In genomic region chr13:102392810-102393209, GRCh38 we compare ENCODE assay signal across 15 cellular contexts. TPM values are rescaled to one million over a fixed set of nuclear protein-coding genes. Genes with fewer than 3 reads are reported as not detected.
A peak's percentile ranks its signal among the peaks of the same experiment; 100 is the strongest.
DNase-seq lines count a peak whose midpoint lies in the region; ATAC-seq, FAIRE-seq and TF ChIP-seq lines count a peak whose summit lies in the region.
"Had no signal": no experiment of that assay in that cellular context is flagged by ENCODE, and none has a peak within 500 bp of the region (broad histone marks: within the 10 kb centered on the region; RNA-seq: fewer than 3 reads in every experiment).

No MANE protein-coding gene starts in this region.

- DNase-seq in CD4-positive, alpha-beta T cell = no peak
- no peak for DNase-seq in GM12892 (ENCODE audit: insufficient read length)
- no peak for DNase-seq in activated naive CD4-positive, alpha-beta T cell treated with anti-CD3 and anti-CD28 coated beads, Interleukin-2, amount 10 ng/mL, durations not matched to agents 7 days and 5 days
- no peak for DNase-seq in naive thymus-derived CD8-positive, alpha-beta T cell
- no peak for DNase-seq in T1000 (lab: John Stamatoyannopoulos, UW)
- no peak for DNase-seq in foreskin melanocyte
- no peak for DNase-seq in suprapubic skin (ENCODE audit: low spot score in 2 of 2)
- DNase-seq: activated gamma-delta T cell, C1 segment of cervical spinal cord, NCI-H1048, NCI-H2171 treated with DMSO at 0.1 percent for 48 hours had no signal

- POLR2A ChIA-PET in CD4-positive, alpha-beta T cell (lab: Charles Lee) = no interaction called here
- POLR2A ChIA-PET in naive thymus-derived CD8-positive, alpha-beta T cell (lab: Charles Lee) = interaction anchor here (3.5 kb wide), 1 partner anchor 453 kb away, joined by 13 read pairs; the partner anchor contains the start of gene ERCC5

- TF ChIP-seq EP300 in suprapubic skin (IDR thresholded peaks at IDR 0.05) = no peak

- TF ChIP-seq CTCF in CD4-positive, alpha-beta T cell (IDR thresholded peaks at IDR 0.05) = no peak
- no peak for TF ChIP-seq CTCF in suprapubic skin (IDR thresholded peaks at IDR 0.05)

- peaks cover 17% of the 10 kb centered on the region for H3K4me1 Mint-ChIP-seq in CD4-positive, alpha-beta T cell (ENCODE audit: low read depth)
- H3K4me1 Mint-ChIP-seq in activated naive CD4-positive, alpha-beta T cell treated with anti-CD3 and anti-CD28 coated beads, Interleukin-2, amount 10 ng/mL, durations not matched to agents 7 days and 5 days = peaks cover 25% of the 10 kb centered on the region
- peaks cover 6 to 17% (median 13%) of the 10 kb centered on the region in 4 donors for H3K4me1 Mint-ChIP-seq in naive thymus-derived CD8-positive, alpha-beta T cell

- CTCF ChIA-PET in CD4-positive, alpha-beta T cell (lab: Charles Lee) = no interaction called here
- CTCF ChIA-PET in activated naive CD4-positive, alpha-beta T cell treated with anti-CD3 and anti-CD28 coated beads, Interleukin-2, amount 10 ng/mL, durations not matched to agents 7 days and 5 days (lab: Charles Lee) = no interaction called here

- no peaks in the 10 kb centered on the region for H3K36me3 ChIP-seq in suprapubic skin
- H3K36me3 ChIP-seq: gastroesophageal sphincter had no signal

- no peaks in the 10 kb centered on the region for H3K27me3 ChIP-seq in CD4-positive, alpha-beta T cell (ENCODE audit: control insufficient read depth, insufficient read depth, low read length)
- no peaks in the 10 kb centered on the region for H3K27me3 ChIP-seq in suprapubic skin
- H3K27me3 ChIP-seq: gastroesophageal sphincter had no signal

- H3K4me1 ChIP-seq in suprapubic skin = peaks cover 16% of the 10 kb centered on the region

- peak overlapping the region; percentile 95 for H3K4me3 Mint-ChIP-seq in CD4-positive, alpha-beta T cell
- H3K4me3 Mint-ChIP-seq in activated naive CD4-positive, alpha-beta T cell treated with anti-CD3 and anti-CD28 coated beads, Interleukin-2, amount 10 ng/mL, durations not matched to agents 7 days and 5 days = peak overlapping the region; percentile 19
- H3K4me3 Mint-ChIP-seq in naive thymus-derived CD8-positive, alpha-beta T cell = peak overlapping the region in 5 of 10 donors; percentile 7 to 91 (median 27)

- peak overlapping the region; percentile 77 for H3K27ac Mint-ChIP-seq in CD4-positive, alpha-beta T cell
- H3K27ac Mint-ChIP-seq in activated naive CD4-positive, alpha-beta T cell treated with anti-CD3 and anti-CD28 coated beads, Interleukin-2, amount 10 ng/mL, durations not matched to agents 7 days and 5 days = no peak overlapping the region
- H3K27ac Mint-ChIP-seq in naive thymus-derived CD8-positive, alpha-beta T cell = peak overlapping the region in 6 of 10 donors; percentile 16 to 94 (median 82)

- H3K36me3 Mint-ChIP-seq in CD4-positive, alpha-beta T cell (ENCODE audit: low read depth) = no peaks in the 10 kb centered on the region
- peaks cover 1% of the 10 kb centered on the region for H3K36me3 Mint-ChIP-seq in activated naive CD4-positive, alpha-beta T cell treated with anti-CD3 and anti-CD28 coated beads, Interleukin-2, amount 10 ng/mL, durations not matched to agents 7 days and 5 days
- peaks cover 0 to 3% (median 0%) of the 10 kb centered on the region in 3 donors for H3K36me3 Mint-ChIP-seq in naive thymus-derived CD8-positive, alpha-beta T cell

- no peaks in the 10 kb centered on the region for H3K9me3 Mint-ChIP-seq in CD4-positive, alpha-beta T cell
- no peaks in the 10 kb centered on the region for H3K9me3 Mint-ChIP-seq in activated naive CD4-positive, alpha-beta T cell treated with anti-CD3 and anti-CD28 coated beads, Interleukin-2, amount 10 ng/mL, durations not matched to agents 7 days and 5 days
- no peaks in the 10 kb centered on the region for H3K9me3 Mint-ChIP-seq in naive thymus-derived CD8-positive, alpha-beta T cell

- TF ChIP-seq POLR2A in GM12892 (IDR thresholded peaks at IDR 0.05; ENCODE audit: low read depth, low read length) (no peak), suprapubic skin (IDR thresholded peaks at IDR 0.05) (no peak)

- no peak overlapping the region for H3K4me3 ChIP-seq in suprapubic skin

- intact Hi-C loops in CD4-positive, alpha-beta T cell (cut with DNase I, micrococcal nuclease) = loop anchor here (5.0 to 10.0 kb wide), 4 partner anchors 379 to 1798 kb away; partner anchors contain the start of genes ERCC5 (in 1 of the 2), TEX30 (in 1 of the 2) and TMTC4 (in 1 of the 2)

- no peak overlapping the region for H3K27ac ChIP-seq in CD4-positive, alpha-beta T cell (ENCODE audit: low read depth, low read length)
- H3K27ac ChIP-seq in suprapubic skin = no peak overlapping the region

- FAIRE-seq in GM12892 (lab: Jason Lieb, UNC) = peak; percentile 48
- FAIRE-seq: endometrium, G401.6, GM19239 had no signal

- ATAC-seq in CD4-positive, alpha-beta T cell (ENCODE audit: poor library complexity) = no peak
- no peak for ATAC-seq in naive thymus-derived CD8-positive, alpha-beta T cell
- ATAC-seq: gastroesophageal sphincter had no signal

- WGBS in suprapubic skin = 83% methylated on average over 5 of the region's 5 CpGs

- H3K9me3 ChIP-seq in CD4-positive, alpha-beta T cell (ENCODE audit: control insufficient read depth, low read length) = no peaks in the 10 kb centered on the region
- H3K9me3 ChIP-seq in suprapubic skin = no peaks in the 10 kb centered on the region
- H3K9me3 ChIP-seq: gastroesophageal sphincter had no signal

- H3K27me3 Mint-ChIP-seq in CD4-positive, alpha-beta T cell = peaks cover 22% of the 10 kb centered on the region
- H3K27me3 Mint-ChIP-seq in activated naive CD4-positive, alpha-beta T cell treated with anti-CD3 and anti-CD28 coated beads, Interleukin-2, amount 10 ng/mL, durations not matched to agents 7 days and 5 days = peaks cover 30% of the 10 kb centered on the region
- peaks cover 8 to 24% (median 10%) of the 10 kb centered on the region in 5 donors for H3K27me3 Mint-ChIP-seq in naive thymus-derived CD8-positive, alpha-beta T cell

RNA-seq across cellular contexts. Expression of gene FGF14, which starts 9.0 kb away (rescaled TPM):
- total RNA-seq in CD4-positive, alpha-beta T cell = not detected
- polyA plus RNA-seq in GM12892 (2012; ENCODE audit: missing spikeins) = not detected
- total RNA-seq in naive thymus-derived CD8-positive, alpha-beta T cell = not detected
- polyA plus RNA-seq in naive thymus-derived CD8-positive, alpha-beta T cell = not detected
- total RNA-seq in suprapubic skin = 1 to 10 TPM in 1 of 4 donors, under 1 TPM in 3; 0.08 to 1.4 (median 0.22) TPM
